14 cellular contexts compared by ENCODE assay signal in the genomic region with DNA sequence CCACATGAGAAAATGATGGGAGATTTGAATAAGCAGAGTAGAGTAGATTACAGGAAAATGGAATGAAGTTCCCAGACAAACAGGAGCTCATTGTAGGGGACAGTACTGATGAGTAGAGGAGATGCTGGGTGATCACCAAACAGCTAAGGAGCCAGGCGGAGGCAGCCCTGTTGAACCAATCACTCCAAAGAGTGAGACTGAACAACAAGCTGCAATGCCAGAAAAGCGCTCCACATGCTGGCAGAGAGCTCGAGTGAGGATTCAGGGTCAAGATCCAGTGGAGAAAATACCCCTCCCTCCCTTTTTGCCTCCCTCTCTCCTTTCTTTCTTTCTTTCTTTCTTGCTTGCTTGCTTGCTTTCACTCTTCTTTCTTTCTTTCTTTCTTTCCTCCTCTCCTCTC.
DNase-seq lines count a peak whose midpoint lies in the region; ATAC-seq and TF ChIP-seq lines count a peak whose summit lies in the region.
"Had no signal": no experiment of that assay in that cellular context is flagged by ENCODE, and none has a peak within 500 bp of the region (broad histone marks: within the 10 kb centered on the region; RNA-seq: fewer than 3 reads in every experiment).

No MANE protein-coding gene starts in this region.

- TF ChIP-seq CTCF in osteocyte (IDR thresholded peaks at IDR 0.05): no peak
- no peak for TF ChIP-seq CTCF in mucosa of descending colon (IDR thresholded peaks at IDR 0.05)

- DNase-seq in Ammon's horn (ENCODE audit: low spot score): peak; percentile 28
- no peak for DNase-seq in T-helper 17 cell
- peak; percentile 63 for DNase-seq in medulla oblongata (ENCODE audit: extremely low spot score)
- peak; percentile 42 for DNase-seq in osteocyte (ENCODE audit: extremely low spot score, unreplicated experiment)
- no peak for DNase-seq in stimulated activated CD8-positive, alpha-beta memory T cell treated with anti-CD3 and anti-CD28 coated beads, Interleukin-4, amount 100 ng/mL, for 48 hours
- DNase-seq in NCI-H510A (lab: John Stamatoyannopoulos, UW): no peak
- DNase-seq in mucosa of descending colon: no peak
- DNase-seq: ACHN; Calu3; CD4-positive, alpha-beta T cell; DMS79; H7 had no signal

- no peak overlapping the region for H3K4me3 ChIP-seq in mucosa of descending colon
- H3K4me3 ChIP-seq: GM23338 had no signal

- H3K27me3 Mint-ChIP-seq in T-helper 17 cell: no peaks in the 10 kb centered on the region
- H3K27me3 Mint-ChIP-seq in osteocyte (ENCODE audit: unreplicated experiment): no peaks in the 10 kb centered on the region
- H3K27me3 Mint-ChIP-seq: B cell; CD4-positive, alpha-beta T cell had no signal

- peaks cover 6% of the 10 kb centered on the region for H3K36me3 Mint-ChIP-seq in T-helper 17 cell (ENCODE audit: low read depth)
- H3K36me3 Mint-ChIP-seq in osteocyte (ENCODE audit: unreplicated experiment): no peaks in the 10 kb centered on the region

- H3K4me1 Mint-ChIP-seq in T-helper 17 cell (peaks cover 5% of the 10 kb centered on the region), osteocyte (ENCODE audit: unreplicated experiment) (peaks cover 7% of the 10 kb centered on the region)
- H3K4me1 Mint-ChIP-seq: B cell had no signal

- H3K4me3 Mint-ChIP-seq in T-helper 17 cell (no peak overlapping the region), osteocyte (ENCODE audit: unreplicated experiment) (no peak overlapping the region)
- H3K4me3 Mint-ChIP-seq: B cell; CD4-positive, alpha-beta T cell; GM23338 had no signal

- no peaks in the 10 kb centered on the region for H3K9me3 Mint-ChIP-seq in osteocyte (ENCODE audit: unreplicated experiment)
- H3K9me3 Mint-ChIP-seq: CD4-positive, alpha-beta T cell had no signal

- intact Hi-C loops in mucosa of descending colon (cut with DNase I, micrococcal nuclease): no loop called here

- no peaks in the 10 kb centered on the region for H3K9me3 ChIP-seq in T-helper 17 cell (ENCODE audit: control insufficient read depth, low read length, poor library complexity, severe bottlenecking)
- H3K9me3 ChIP-seq in mucosa of descending colon: no peaks in the 10 kb centered on the region

- H3K27ac Mint-ChIP-seq in T-helper 17 cell (peak overlapping the region; percentile 34), osteocyte (ENCODE audit: unreplicated experiment) (no peak overlapping the region)
- H3K27ac Mint-ChIP-seq: B cell; CD4-positive, alpha-beta T cell; GM23338 had no signal

- no peaks in the 10 kb centered on the region for H3K36me3 ChIP-seq in mucosa of descending colon (ENCODE audit: low read depth)

- no peaks in the 10 kb centered on the region for H3K4me1 ChIP-seq in mucosa of descending colon (ENCODE audit: low read depth)

- ATAC-seq in T-helper 17 cell (no peak), mucosa of descending colon (no peak)
- ATAC-seq: GM23338 had no signal

Comparison
In these comparisons a context has a peak if more than half of its experiments do, and no peak if none do; other contexts are left out.
1. DNase-seq: peak in Ammon's horn (single experiment), medulla oblongata (single experiment) and osteocyte (single experiment); none in T-helper 17 cell (0 of 3), stimulated activated CD8-positive, alpha-beta memory T cell treated with anti-CD3 and anti-CD28 coated beads, Interleukin-4, amount 100 ng/mL, for 48 hours (single experiment), NCI-H510A (single experiment) and mucosa of descending colon (0 of 3).